ENCODE assay signal across 11 cellular contexts in genomic region chr3:183540501-183541234, GRCh38. TPM values are rescaled to one million over a fixed set of nuclear protein-coding genes. Genes with fewer than 3 reads are reported as not detected.
DNase-seq lines count a peak whose midpoint lies in the region; ATAC-seq and TF ChIP-seq lines count a peak whose summit lies in the region.
"Had no signal": no experiment of that assay in that cellular context is flagged by ENCODE, and none has a peak within 500 bp of the region (broad histone marks: within the 10 kb centered on the region; RNA-seq: fewer than 3 reads in every experiment).

No MANE protein-coding gene starts in this region.

- no peaks in the 10 kb centered on the region for H3K27me3 Mint-ChIP-seq in activated CD4-positive, alpha-beta T cell treated with anti-CD3 and anti-CD28 coated beads for 36 hours
- no peaks in the 10 kb centered on the region for H3K27me3 Mint-ChIP-seq in activated T-helper 1 cell treated with anti-CD3 and anti-CD28 coated beads, Interleukin-12 subunit alpha, Interleukin-12 subunit beta, Interleukin-2, Interleukin-4 antibody, amounts not matched to agents 30 ng/mL and 10 ng/mL and 1 ng/mL, durations not matched to agents 14 hours and 24 hours and 36 hours (ENCODE audit: insufficient read depth)

- H3K27ac ChIP-seq in spleen, result peak overlapping the region; percentile 37 to 83 (median 63)

- no peak for TF ChIP-seq POLR2A in spleen (IDR thresholded peaks at IDR 0.05)

- no peaks in the 10 kb centered on the region for H3K27me3 ChIP-seq in spleen (replicated peaks in 1 of 7)
- H3K27me3 ChIP-seq: dorsolateral prefrontal cortex had no signal

- H3K4me3 Mint-ChIP-seq in activated CD4-positive, alpha-beta T cell treated with anti-CD3 and anti-CD28 coated beads for 36 hours, result no peak overlapping the region
- H3K4me3 Mint-ChIP-seq in activated T-helper 1 cell treated with anti-CD3 and anti-CD28 coated beads, Interleukin-12 subunit alpha, Interleukin-12 subunit beta, Interleukin-2, Interleukin-4 antibody, amounts not matched to agents 30 ng/mL and 10 ng/mL and 1 ng/mL, durations not matched to agents 14 hours and 24 hours and 36 hours, result peak overlapping the region; percentile 35

- peaks cover 11 to 97% (median 76%) of the 10 kb centered on the region in 6 donors for H3K4me1 ChIP-seq in spleen

- 47 to 56% (median 51%) methylated on average over 14 of the region's 14 CpGs for WGBS in spleen, 5 donors

- no peaks in the 10 kb centered on the region for H3K9me3 Mint-ChIP-seq in activated CD4-positive, alpha-beta T cell treated with anti-CD3 and anti-CD28 coated beads for 36 hours (ENCODE audit: low read depth)
- no peaks in the 10 kb centered on the region for H3K9me3 Mint-ChIP-seq in activated T-helper 1 cell treated with anti-CD3 and anti-CD28 coated beads, Interleukin-12 subunit alpha, Interleukin-12 subunit beta, Interleukin-2, Interleukin-4 antibody, amounts not matched to agents 30 ng/mL and 10 ng/mL and 1 ng/mL, durations not matched to agents 14 hours and 24 hours and 36 hours

- H3K36me3 Mint-ChIP-seq in activated CD4-positive, alpha-beta T cell treated with anti-CD3 and anti-CD28 coated beads for 36 hours (ENCODE audit: low read depth), result peaks cover 37% of the 10 kb centered on the region
- H3K36me3 Mint-ChIP-seq in activated T-helper 1 cell treated with anti-CD3 and anti-CD28 coated beads, Interleukin-12 subunit alpha, Interleukin-12 subunit beta, Interleukin-2, Interleukin-4 antibody, amounts not matched to agents 30 ng/mL and 10 ng/mL and 1 ng/mL, durations not matched to agents 14 hours and 24 hours and 36 hours (ENCODE audit: low read depth), result peaks cover 27% of the 10 kb centered on the region

- peak; percentile 22 for ATAC-seq in activated CD4-positive, alpha-beta T cell treated with anti-CD3 and anti-CD28 coated beads for 36 hours
- peak; percentile 47 for ATAC-seq in HG03066 (IDR thresholded peaks at IDR 0.05; ENCODE audit: low read depth, unreplicated experiment)
- ATAC-seq in left cardiac atrium, result no peak

- intact Hi-C loops in activated CD4-positive, alpha-beta T cell treated with anti-CD3 and anti-CD28 coated beads for 36 hours (cut with DNase I, micrococcal nuclease), result loop anchor here in 1 of 2 experiments (2.0 kb wide), 1 partner anchor 14 kb away; the partner anchor contains the start of gene KLHL6
- intact Hi-C loops in activated T-helper 1 cell treated with anti-CD3 and anti-CD28 coated beads, Interleukin-12 subunit alpha, Interleukin-12 subunit beta, Interleukin-2, Interleukin-4 antibody, amounts not matched to agents 30 ng/mL and 10 ng/mL and 1 ng/mL, durations not matched to agents 14 hours and 24 hours and 36 hours (cut with micrococcal nuclease), result loop anchor here (2.0 kb wide), 2 partner anchors 14 kb away; partner anchors contain the start of gene KLHL6
- intact Hi-C loops in spleen (cut with DNase I; ENCODE audit: low total_unique reads) (no loop called here), left cardiac atrium (cut with DNase I) (no loop called here)

- DNase-seq in activated CD4-positive, alpha-beta T cell treated with anti-CD3 and anti-CD28 coated beads for 36 hours, result no peak
- no peak for DNase-seq in activated CD4-positive, alpha-beta T cell treated with anti-CD3 and anti-CD28 coated beads for 4 hours
- DNase-seq in activated T-helper 1 cell treated with anti-CD3 and anti-CD28 coated beads, Interleukin-12 subunit alpha, Interleukin-12 subunit beta, Interleukin-2, Interleukin-4 antibody, amounts not matched to agents 30 ng/mL and 10 ng/mL and 1 ng/mL, durations not matched to agents 14 hours and 24 hours and 36 hours (ENCODE audit: low spot score), result no peak
- DNase-seq in spleen (peak; percentile 87), GM19240 (ENCODE audit: insufficient read length, low spot score) (no peak), left cardiac atrium (no peak), cerebellum (ENCODE audit: low spot score) (no peak)
- DNase-seq: dorsolateral prefrontal cortex, Kasumi-1 had no signal

- TF ChIP-seq CTCF in spleen (IDR thresholded peaks at IDR 0.05 in 8 of 11, conservative IDR thresholded peaks at IDR 0.05 in 3 of 11), result no peak

- H3K4me1 Mint-ChIP-seq in activated CD4-positive, alpha-beta T cell treated with anti-CD3 and anti-CD28 coated beads for 36 hours, result peaks cover 94% of the 10 kb centered on the region
- peaks cover 78% of the 10 kb centered on the region for H3K4me1 Mint-ChIP-seq in activated T-helper 1 cell treated with anti-CD3 and anti-CD28 coated beads, Interleukin-12 subunit alpha, Interleukin-12 subunit beta, Interleukin-2, Interleukin-4 antibody, amounts not matched to agents 30 ng/mL and 10 ng/mL and 1 ng/mL, durations not matched to agents 14 hours and 24 hours and 36 hours (ENCODE audit: low read depth)

- POLR2A ChIA-PET in activated CD4-positive, alpha-beta T cell treated with anti-CD3 and anti-CD28 coated beads for 36 hours (lab: Charles Lee), result no interaction called here

- peak overlapping the region in 1 of 8 donors; percentile 45 for H3K4me3 ChIP-seq in spleen
- H3K4me3 ChIP-seq: dorsolateral prefrontal cortex had no signal

- H3K27ac Mint-ChIP-seq in activated CD4-positive, alpha-beta T cell treated with anti-CD3 and anti-CD28 coated beads for 36 hours, result peak overlapping the region; percentile 53
- H3K27ac Mint-ChIP-seq in activated T-helper 1 cell treated with anti-CD3 and anti-CD28 coated beads, Interleukin-12 subunit alpha, Interleukin-12 subunit beta, Interleukin-2, Interleukin-4 antibody, amounts not matched to agents 30 ng/mL and 10 ng/mL and 1 ng/mL, durations not matched to agents 14 hours and 24 hours and 36 hours, result peak overlapping the region; percentile 84

- H3K36me3 ChIP-seq in spleen, result peaks cover 0 to under 1% (median 0%) of the 10 kb centered on the region in 6 donors

- H3K9me3 ChIP-seq in spleen, result no peaks in the 10 kb centered on the region

- CTCF ChIA-PET in activated CD4-positive, alpha-beta T cell treated with anti-CD3 and anti-CD28 coated beads for 36 hours (lab: Charles Lee), result interaction anchor here (0.6 to 1.9 kb wide), 4 partner anchors 11 to 326 kb away, joined by 3 to 6 read pairs (median 4); no protein-coding TSS in a partner anchor

RNA-seq across cellular contexts. Expression of gene KLHL6, which starts 14.8 kb away (rescaled TPM):
- 10 to 100 TPM; 62.8 to 64.7 TPM for total RNA-seq in activated CD4-positive, alpha-beta T cell treated with anti-CD3 and anti-CD28 coated beads for 36 hours
- total RNA-seq in activated T-helper 1 cell treated with anti-CD3 and anti-CD28 coated beads, Interleukin-12 subunit alpha, Interleukin-12 subunit beta, Interleukin-2, Interleukin-4 antibody, amounts not matched to agents 30 ng/mL and 10 ng/mL and 1 ng/mL, durations not matched to agents 14 hours and 24 hours and 36 hours, result 38.6 and 40.6 TPM in 2 replicates
- total RNA-seq in spleen (10 to 100 TPM; 29.4 to 51.8 (median 37.3) TPM), left cardiac atrium (1 to 10 TPM; 1.7 to 2.1 TPM), cerebellum (1.3 TPM)
- 10 to 100 TPM; 10.8 to 15.4 (median 15.0) TPM for polyA plus RNA-seq in spleen
- total RNA-seq: A673 had no signal

Comparison
In these comparisons a context has a peak if more than half of its experiments do, and no peak if none do; other contexts are left out.
1. ATAC-seq: peak in activated CD4-positive, alpha-beta T cell treated with anti-CD3 and anti-CD28 coated beads for 36 hours (single experiment) and HG03066 (single experiment); none in left cardiac atrium (0 of 2).
2. RNA of gene KLHL6, which starts 14.8 kb away (total RNA-seq): 62.8 to 64.7 TPM in activated CD4-positive, alpha-beta T cell treated with anti-CD3 and anti-CD28 coated beads for 36 hours, 38.6 to 40.6 TPM in activated T-helper 1 cell treated with anti-CD3 and anti-CD28 coated beads, Interleukin-12 subunit alpha, Interleukin-12 subunit beta, Interleukin-2, Interleukin-4 antibody, amounts not matched to agents 30 ng/mL and 10 ng/mL and 1 ng/mL, durations not matched to agents 14 hours and 24 hours and 36 hours and 29.4 to 51.8 TPM in spleen; 1.7 to 2.1 TPM in left cardiac atrium and 1.3 TPM in cerebellum (single experiment); every median in the first group is over 4 times any median in the second.